In genomic region chr3:49081429-49081828, GRCh38 we compare ENCODE assay signal across 12 cellular contexts. TPM values are rescaled to one million over a fixed set of nuclear protein-coding genes. Genes with fewer than 3 reads are reported as not detected.
"Had no signal": no experiment of that assay in that cellular context is flagged by ENCODE, and none has a peak within 500 bp of the region (broad histone marks: within the 10 kb centered on the region; RNA-seq: fewer than 3 reads in every experiment).

No MANE protein-coding gene starts in this region.

- H3K9me3 ChIP-seq: ascending aorta, left ventricle myocardium inferior had no signal

- DNase-seq: activated CD4-positive, alpha-beta memory T cell treated with anti-CD3 and anti-CD28 coated beads, Interleukin-2, amount 10 ng/mL, durations not matched to agents 7 days and 5 days; activated CD4-positive, alpha-beta T cell treated with anti-CD3 and anti-CD28 coated beads for 4 hours; activated naive CD4-positive, alpha-beta T cell treated with anti-CD3 and anti-CD28 coated beads, Interleukin-2, amount 10 ng/mL, durations not matched to agents 7 days and 5 days; activated T-cell treated with anti-CD3 and anti-CD28 coated beads, Interleukin-2, amount 50 U/mL, for 24 hours; hippocampal formation; left ventricle myocardium inferior; mesenchymal stem cell; natural killer cell; nucleus accumbens had no signal

- H3K27ac ChIP-seq: ascending aorta, left ventricle myocardium inferior had no signal

- FAIRE-seq: kidney had no signal

- H3K4me1 ChIP-seq: ascending aorta had no signal

- ATAC-seq: stimulated activated effector memory CD8-positive, alpha-beta T cell treated with anti-CD3 and anti-CD28 coated beads, Interleukin-12 subunit alpha, Interleukin-12 subunit beta, amount 100 ng/mL, for 72 hours had no signal

- H3K27me3 ChIP-seq: ascending aorta had no signal

- H3K4me3 ChIP-seq: ascending aorta, left ventricle myocardium inferior had no signal

RNA-seq across cellular contexts. Expression of gene LAMB2, which starts 51.4 kb away (rescaled TPM):
- total RNA-seq: activated CD4-positive, alpha-beta memory T cell treated with anti-CD3 and anti-CD28 coated beads, Interleukin-2, amount 10 ng/mL, durations not matched to agents 7 days and 5 days had no signal
